Comparison of ENCODE assay signal across 21 cellular contexts in the genomic region with DNA sequence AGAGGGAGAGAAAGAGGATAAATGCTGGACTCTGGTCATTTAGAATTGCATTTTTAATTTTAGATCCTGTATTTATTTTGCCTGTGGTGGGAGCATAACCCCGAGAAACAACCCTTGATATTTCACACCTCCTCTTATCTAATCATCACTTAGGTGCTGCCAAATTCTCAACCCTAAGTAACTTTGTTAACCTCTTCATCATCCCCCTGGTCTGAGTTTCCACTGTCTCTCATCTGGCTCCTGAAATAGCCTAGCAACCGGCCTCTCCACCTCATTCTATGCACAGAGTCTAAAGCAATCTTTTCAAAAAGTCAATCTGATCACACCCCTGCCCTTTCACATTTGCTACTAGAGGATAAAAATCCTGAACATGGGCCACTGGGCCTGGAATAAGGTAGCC.
DNase-seq lines count a peak whose midpoint lies in the region; ATAC-seq and TF ChIP-seq lines count a peak whose summit lies in the region.
"Had no signal": no experiment of that assay in that cellular context is flagged by ENCODE, and none has a peak within 500 bp of the region (broad histone marks: within the 10 kb centered on the region; RNA-seq: fewer than 3 reads in every experiment).

No MANE protein-coding gene starts in this region.

- intact Hi-C loops in Right ventricle myocardium superior (cut with DNase I) (no loop called here), left ventricle myocardium superior (cut with micrococcal nuclease) (no loop called here)
- intact Hi-C loops in CD8-positive, alpha-beta T cell (cut with DNase I, micrococcal nuclease) = no loop called here

- H3K23ac ChIP-seq in mesendoderm (ENCODE audit: low read length) = no peak overlapping the region

- POLR2A ChIA-PET in CD8-positive, alpha-beta T cell (lab: Charles Lee) = no interaction called here

- no peaks in the 10 kb centered on the region for H3K9me3 Mint-ChIP-seq in activated naive CD4-positive, alpha-beta T cell treated with anti-CD3 and anti-CD28 coated beads, Interleukin-2, amount 10 ng/mL, durations not matched to agents 7 days and 5 days
- no peaks in the 10 kb centered on the region for H3K9me3 Mint-ChIP-seq in CD8-positive, alpha-beta T cell
- H3K9me3 Mint-ChIP-seq: CD8-positive, alpha-beta memory T cell had no signal

- no peak overlapping the region for H3K4ac ChIP-seq in mesendoderm (ENCODE audit: low read depth, low read length)

- H2BK5ac ChIP-seq in mesendoderm (ENCODE audit: low read length) = no peak overlapping the region

- no peaks in the 10 kb centered on the region for H3K79me2 ChIP-seq in mesendoderm (ENCODE audit: control insufficient read depth, insufficient read depth, low read length)

- H3K56ac ChIP-seq in mesendoderm (ENCODE audit: low read length) = no peak overlapping the region

- H3K4me3 ChIP-seq in CD8-positive, alpha-beta T cell (ENCODE audit: low read depth, low read length) = no peak overlapping the region
- H3K4me3 ChIP-seq in mesendoderm (ENCODE audit: low read length) = no peak overlapping the region
- H3K4me3 ChIP-seq: BLaER1, GM12878, GM23248 had no signal

- H2BK15ac ChIP-seq in mesendoderm (replicated peaks; ENCODE audit: low read depth) = no peak overlapping the region

- no peaks in the 10 kb centered on the region for H3K27me3 ChIP-seq in CD8-positive, alpha-beta T cell (ENCODE audit: insufficient read depth, low read length)
- H3K27me3 ChIP-seq in mesendoderm (ENCODE audit: insufficient read depth, low read length, poor library complexity) = no peaks in the 10 kb centered on the region
- H3K27me3 ChIP-seq: BLaER1 had no signal

- no peak for TF ChIP-seq CTCF in CD8-positive, alpha-beta T cell (IDR thresholded peaks at IDR 0.05)

- no peaks in the 10 kb centered on the region for H3K36me3 ChIP-seq in CD8-positive, alpha-beta T cell (ENCODE audit: insufficient read depth, low read length)
- no peaks in the 10 kb centered on the region for H3K36me3 ChIP-seq in mesendoderm (ENCODE audit: control insufficient read depth, insufficient read depth, low read length)
- H3K36me3 ChIP-seq: BLaER1 had no signal

- peak; percentile 70 for ATAC-seq in Right ventricle myocardium superior (ENCODE audit: poor library complexity)
- ATAC-seq in left ventricle myocardium superior = no peak
- no peak for ATAC-seq in CD8-positive, alpha-beta T cell
- ATAC-seq: GM12878 had no signal

- H3K4me1 ChIP-seq in CD8-positive, alpha-beta T cell (ENCODE audit: insufficient read depth, low read length) = no peaks in the 10 kb centered on the region
- H3K4me1 ChIP-seq in mesendoderm (ENCODE audit: control insufficient read depth, low read depth, low read length) = peaks cover 13% of the 10 kb centered on the region
- H3K4me1 ChIP-seq: BLaER1 had no signal

- H3K4me3 Mint-ChIP-seq in activated naive CD4-positive, alpha-beta T cell treated with anti-CD3 and anti-CD28 coated beads, Interleukin-2, amount 10 ng/mL, durations not matched to agents 7 days and 5 days = no peak overlapping the region
- H3K4me3 Mint-ChIP-seq in CD8-positive, alpha-beta T cell = no peak overlapping the region
- H3K4me3 Mint-ChIP-seq: B cell; CD4-positive, CD25-positive, alpha-beta regulatory T cell; CD8-positive, alpha-beta memory T cell had no signal

- H3K4me2 ChIP-seq in mesendoderm (ENCODE audit: low read length) = no peak overlapping the region
- H3K4me2 ChIP-seq: BLaER1 had no signal

- no peaks in the 10 kb centered on the region for H3K36me3 Mint-ChIP-seq in activated naive CD4-positive, alpha-beta T cell treated with anti-CD3 and anti-CD28 coated beads, Interleukin-2, amount 10 ng/mL, durations not matched to agents 7 days and 5 days
- H3K36me3 Mint-ChIP-seq in CD8-positive, alpha-beta T cell = peaks cover 18% of the 10 kb centered on the region

- H3K79me1 ChIP-seq in mesendoderm (ENCODE audit: low read length) = no peaks in the 10 kb centered on the region

- no peak overlapping the region for H4K8ac ChIP-seq in mesendoderm (ENCODE audit: low read depth, low read length)

- no peak overlapping the region for H2BK120ac ChIP-seq in mesendoderm (ENCODE audit: low read depth, low read length)

- CTCF ChIA-PET in activated naive CD4-positive, alpha-beta T cell treated with anti-CD3 and anti-CD28 coated beads, Interleukin-2, amount 10 ng/mL, durations not matched to agents 7 days and 5 days (lab: Charles Lee) = no interaction called here
- CTCF ChIA-PET in CD8-positive, alpha-beta T cell (lab: Charles Lee) = no interaction called here

- H3K9ac ChIP-seq in mesendoderm (ENCODE audit: low read length) = no peak overlapping the region
- H3K9ac ChIP-seq: BLaER1, GM23248 had no signal

- no peak overlapping the region for H4K5ac ChIP-seq in mesendoderm (ENCODE audit: low read length)

- H3K27ac Mint-ChIP-seq in activated naive CD4-positive, alpha-beta T cell treated with anti-CD3 and anti-CD28 coated beads, Interleukin-2, amount 10 ng/mL, durations not matched to agents 7 days and 5 days = peak overlapping the region; percentile 44
- peak overlapping the region; percentile 14 for H3K27ac Mint-ChIP-seq in CD8-positive, alpha-beta T cell
- H3K27ac Mint-ChIP-seq: B cell; CD4-positive, CD25-positive, alpha-beta regulatory T cell had no signal

- no CpG with 5 or more reads among the region's 2 CpGs for WGBS in mesendoderm (ENCODE audit: extremely low coverage, insufficient coverage, low lambda C conversion rate)

- no peaks in the 10 kb centered on the region for H3K4me1 Mint-ChIP-seq in activated naive CD4-positive, alpha-beta T cell treated with anti-CD3 and anti-CD28 coated beads, Interleukin-2, amount 10 ng/mL, durations not matched to agents 7 days and 5 days
- peaks cover 5% of the 10 kb centered on the region for H3K4me1 Mint-ChIP-seq in CD8-positive, alpha-beta T cell (ENCODE audit: low read depth)
- H3K4me1 Mint-ChIP-seq: B cell had no signal

- no peak for DNase-seq in activated naive CD4-positive, alpha-beta T cell treated with anti-CD3 and anti-CD28 coated beads, Interleukin-2, amount 10 ng/mL, durations not matched to agents 7 days and 5 days
- no peak for DNase-seq in activated naive CD4-positive, alpha-beta T cell (lab: John Stamatoyannopoulos, UW)
- DNase-seq in Right ventricle myocardium superior = no peak
- no peak for DNase-seq in left ventricle myocardium superior
- DNase-seq in CD8-positive, alpha-beta T cell = no peak
- DNase-seq in mesendoderm = peak; percentile 67
- DNase-seq in ecto neural progenitor cell (ENCODE audit: low spot score) = no peak
- no peak for DNase-seq in iPS-NIHi7 (ENCODE audit: extremely low spot score)
- DNase-seq: CD4-positive, CD25-positive, alpha-beta regulatory T cell; CD8-positive, alpha-beta memory T cell; DMS 273 treated with DMSO at 0.1 percent for 48 hours; DMS79; EL; GDM1; GM23248; HCEC 1CT had no signal

- no peaks in the 10 kb centered on the region for H3K27me3 Mint-ChIP-seq in activated naive CD4-positive, alpha-beta T cell treated with anti-CD3 and anti-CD28 coated beads, Interleukin-2, amount 10 ng/mL, durations not matched to agents 7 days and 5 days
- H3K27me3 Mint-ChIP-seq in CD8-positive, alpha-beta T cell (ENCODE audit: low read depth) = no peaks in the 10 kb centered on the region
- H3K27me3 Mint-ChIP-seq: B cell; CD4-positive, CD25-positive, alpha-beta regulatory T cell; CD8-positive, alpha-beta memory T cell had no signal

- no peak overlapping the region for H3K18ac ChIP-seq in mesendoderm (ENCODE audit: low read length)

- no peak overlapping the region for H2AK5ac ChIP-seq in mesendoderm (ENCODE audit: low read length)

- H3K9me3 ChIP-seq in CD8-positive, alpha-beta T cell (ENCODE audit: low read length) = no peaks in the 10 kb centered on the region
- H3K9me3 ChIP-seq: BLaER1 had no signal

- H3K27ac ChIP-seq in CD8-positive, alpha-beta T cell (ENCODE audit: low read depth, low read length) = no peak overlapping the region
- H3K27ac ChIP-seq in mesendoderm (ENCODE audit: low read depth, low read length) = no peak overlapping the region
- H3K27ac ChIP-seq: 22Rv1, BLaER1, C4-2B, GM23248 had no signal
